Comparison of ENCODE assay signal across 1 cellular context in genomic region chr16:630815-631405, GRCh38.
TF ChIP-seq lines count a peak whose summit lies in the region.

A gene with protein sequence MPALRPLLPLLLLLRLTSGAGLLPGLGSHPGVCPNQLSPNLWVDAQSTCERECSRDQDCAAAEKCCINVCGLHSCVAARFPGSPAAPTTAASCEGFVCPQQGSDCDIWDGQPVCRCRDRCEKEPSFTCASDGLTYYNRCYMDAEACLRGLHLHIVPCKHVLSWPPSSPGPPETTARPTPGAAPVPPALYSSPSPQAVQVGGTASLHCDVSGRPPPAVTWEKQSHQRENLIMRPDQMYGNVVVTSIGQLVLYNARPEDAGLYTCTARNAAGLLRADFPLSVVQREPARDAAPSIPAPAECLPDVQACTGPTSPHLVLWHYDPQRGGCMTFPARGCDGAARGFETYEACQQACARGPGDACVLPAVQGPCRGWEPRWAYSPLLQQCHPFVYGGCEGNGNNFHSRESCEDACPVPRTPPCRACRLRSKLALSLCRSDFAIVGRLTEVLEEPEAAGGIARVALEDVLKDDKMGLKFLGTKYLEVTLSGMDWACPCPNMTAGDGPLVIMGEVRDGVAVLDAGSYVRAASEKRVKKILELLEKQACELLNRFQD (plus strand): TSS chr16:630985. CDS start chr16:631254, 269 bp downstream.

TF ChIP-seq in HepG2, 621 proteins besides CTCF, POLR2A, EP300 and RAD21 (continued from another document and continues in another):
- TF ChIP-seq KDM4B (CRISPR knock-in tag; IDR thresholded peaks at IDR 0.05) = no peak
- no peak for TF ChIP-seq ZNF143 (CRISPR knock-in tag; IDR thresholded peaks at IDR 0.05)
- peak in 1 of 2 experiments; percentile 77; a peak in 2 of 4 replicates for TF ChIP-seq KLF16 (CRISPR knock-in tag; IDR thresholded peaks at IDR 0.05)
- peak; percentile 35; the same call in 1 of the 2 replicates for TF ChIP-seq ZNF292 (CRISPR knock-in tag; IDR thresholded peaks at IDR 0.05; ENCODE audit: borderline replicate concordance, low read depth)
- no peak for TF ChIP-seq SOX6 (IDR thresholded peaks at IDR 0.05)
- 0 out of 2 replicates have a peak, but pooled peaks have one; percentile 9 for TF ChIP-seq SOX6 (CRISPR knock-in tag; IDR thresholded peaks at IDR 0.05)
- TF ChIP-seq PITX1 (CRISPR knock-in tag; IDR thresholded peaks at IDR 0.05) = peak; percentile 69
- TF ChIP-seq, protein P1, sequence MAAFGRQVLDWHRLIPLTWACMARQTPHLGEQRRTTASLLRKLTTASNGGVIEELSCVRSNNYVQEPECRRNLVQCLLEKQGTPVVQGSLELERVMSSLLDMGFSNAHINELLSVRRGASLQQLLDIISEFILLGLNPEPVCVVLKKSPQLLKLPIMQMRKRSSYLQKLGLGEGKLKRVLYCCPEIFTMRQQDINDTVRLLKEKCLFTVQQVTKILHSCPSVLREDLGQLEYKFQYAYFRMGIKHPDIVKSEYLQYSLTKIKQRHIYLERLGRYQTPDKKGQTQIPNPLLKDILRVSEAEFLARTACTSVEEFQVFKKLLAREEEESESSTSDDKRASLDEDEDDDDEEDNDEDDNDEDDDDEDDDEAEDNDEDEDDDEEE (CRISPR knock-in tag; IDR thresholded peaks at IDR 0.05) = no peak
- no peak for TF ChIP-seq NONO (IDR thresholded peaks at IDR 0.05)
- TF ChIP-seq NONO (CRISPR knock-in tag; conservative IDR thresholded peaks at IDR 0.05) = peak; percentile 47
- no peak for TF ChIP-seq NAIF1 (CRISPR knock-in tag; IDR thresholded peaks at IDR 0.05; ENCODE audit: borderline replicate concordance)
- TF ChIP-seq ZNF256 (CRISPR knock-in tag; conservative IDR thresholded peaks at IDR 0.05) = no peak
- no peak for TF ChIP-seq MBD4 (IDR thresholded peaks at IDR 0.05; ENCODE audit: borderline replicate concordance, low read length)
- no peak for TF ChIP-seq YEATS2 (CRISPR knock-in tag; IDR thresholded peaks at IDR 0.05; ENCODE audit: borderline replicate concordance)
- peak; percentile 73; the same call in 1 of the 2 replicates for TF ChIP-seq YEATS4 (CRISPR knock-in tag; IDR thresholded peaks at IDR 0.05; ENCODE audit: borderline replicate concordance)
- no peak for TF ChIP-seq BRCA1 (CRISPR knock-in tag; IDR thresholded peaks at IDR 0.05)
- no peak for TF ChIP-seq TBL1XR1 (IDR thresholded peaks at IDR 0.05; ENCODE audit: borderline replicate concordance, low read length, partially characterized antibody)
- 0 out of 2 replicates have a peak, but pooled peaks have one; percentile 64 for TF ChIP-seq KLF9 (CRISPR knock-in tag; IDR thresholded peaks at IDR 0.05; ENCODE audit: low read depth)
- TF ChIP-seq ZSCAN21 (CRISPR knock-in tag; IDR thresholded peaks at IDR 0.05; ENCODE audit: borderline replicate concordance) = 0 out of 2 replicates have a peak, but pooled peaks have one; percentile 7
- 0 out of 2 replicates have a peak, but pooled peaks have one; percentile 66 for TF ChIP-seq ZNF383 (CRISPR knock-in tag; IDR thresholded peaks at IDR 0.05; ENCODE audit: borderline replicate concordance)
- peak; percentile 81 for TF ChIP-seq ZNF746 (CRISPR knock-in tag; IDR thresholded peaks at IDR 0.05)
- peak; percentile 72; the same call in 1 of the 2 replicates for TF ChIP-seq ZNF747 (CRISPR knock-in tag; IDR thresholded peaks at IDR 0.05; ENCODE audit: borderline replicate concordance)
- TF ChIP-seq ZBTB46 (CRISPR knock-in tag; IDR thresholded peaks at IDR 0.05; ENCODE audit: borderline replicate concordance) = peak; percentile 83; the same call in 1 of the 2 replicates
- no peak for TF ChIP-seq BRF2 (CRISPR knock-in tag; IDR thresholded peaks at IDR 0.05)
- no peak for TF ChIP-seq ZNF44 (CRISPR knock-in tag; IDR thresholded peaks at IDR 0.05)
- peak; percentile 79 for TF ChIP-seq ZFX (CRISPR knock-in tag; IDR thresholded peaks at IDR 0.05; ENCODE audit: low read depth)
- TF ChIP-seq LCORL (IDR thresholded peaks at IDR 0.05) = no peak
- TF ChIP-seq LCORL (CRISPR knock-in tag; IDR thresholded peaks at IDR 0.05) = peak; percentile 72
- peak; percentile 55; the same call in 1 of the 2 replicates for TF ChIP-seq NR2C2 (CRISPR knock-in tag; IDR thresholded peaks at IDR 0.05; ENCODE audit: borderline replicate concordance)
- no peak for TF ChIP-seq KDM6A (CRISPR knock-in tag; IDR thresholded peaks at IDR 0.05; ENCODE audit: low read depth)
- TF ChIP-seq ATF7-NPFF (CRISPR knock-in tag; IDR thresholded peaks at IDR 0.05; ENCODE audit: low read depth) = peak; percentile 24; the same call in 1 of the 2 replicates
- TF ChIP-seq, protein P2, sequence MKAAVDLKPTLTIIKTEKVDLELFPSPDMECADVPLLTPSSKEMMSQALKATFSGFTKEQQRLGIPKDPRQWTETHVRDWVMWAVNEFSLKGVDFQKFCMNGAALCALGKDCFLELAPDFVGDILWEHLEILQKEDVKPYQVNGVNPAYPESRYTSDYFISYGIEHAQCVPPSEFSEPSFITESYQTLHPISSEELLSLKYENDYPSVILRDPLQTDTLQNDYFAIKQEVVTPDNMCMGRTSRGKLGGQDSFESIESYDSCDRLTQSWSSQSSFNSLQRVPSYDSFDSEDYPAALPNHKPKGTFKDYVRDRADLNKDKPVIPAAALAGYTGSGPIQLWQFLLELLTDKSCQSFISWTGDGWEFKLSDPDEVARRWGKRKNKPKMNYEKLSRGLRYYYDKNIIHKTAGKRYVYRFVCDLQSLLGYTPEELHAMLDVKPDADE (CRISPR knock-in tag; IDR thresholded peaks at IDR 0.05) = no peak
- peak; percentile 34 for TF ChIP-seq ZNF350 (CRISPR knock-in tag; IDR thresholded peaks at IDR 0.05; ENCODE audit: borderline replicate concordance, low read depth)
- 0 out of 2 replicates have a peak, but pooled peaks have one; percentile 8 for TF ChIP-seq GFI1 (CRISPR knock-in tag; IDR thresholded peaks at IDR 0.05; ENCODE audit: borderline replicate concordance)
- no peak for TF ChIP-seq ZZZ3 (CRISPR knock-in tag; IDR thresholded peaks at IDR 0.05; ENCODE audit: borderline replicate concordance)
- peak; percentile 50 for TF ChIP-seq NR2F6 (IDR thresholded peaks at IDR 0.05)
- TF ChIP-seq NR2F6 (CRISPR knock-in tag; IDR thresholded peaks at IDR 0.05) = peak; percentile 11
- peak; percentile 57 for TF ChIP-seq TBX2 (CRISPR knock-in tag; IDR thresholded peaks at IDR 0.05; ENCODE audit: borderline replicate concordance)
- TF ChIP-seq, protein P3, sequence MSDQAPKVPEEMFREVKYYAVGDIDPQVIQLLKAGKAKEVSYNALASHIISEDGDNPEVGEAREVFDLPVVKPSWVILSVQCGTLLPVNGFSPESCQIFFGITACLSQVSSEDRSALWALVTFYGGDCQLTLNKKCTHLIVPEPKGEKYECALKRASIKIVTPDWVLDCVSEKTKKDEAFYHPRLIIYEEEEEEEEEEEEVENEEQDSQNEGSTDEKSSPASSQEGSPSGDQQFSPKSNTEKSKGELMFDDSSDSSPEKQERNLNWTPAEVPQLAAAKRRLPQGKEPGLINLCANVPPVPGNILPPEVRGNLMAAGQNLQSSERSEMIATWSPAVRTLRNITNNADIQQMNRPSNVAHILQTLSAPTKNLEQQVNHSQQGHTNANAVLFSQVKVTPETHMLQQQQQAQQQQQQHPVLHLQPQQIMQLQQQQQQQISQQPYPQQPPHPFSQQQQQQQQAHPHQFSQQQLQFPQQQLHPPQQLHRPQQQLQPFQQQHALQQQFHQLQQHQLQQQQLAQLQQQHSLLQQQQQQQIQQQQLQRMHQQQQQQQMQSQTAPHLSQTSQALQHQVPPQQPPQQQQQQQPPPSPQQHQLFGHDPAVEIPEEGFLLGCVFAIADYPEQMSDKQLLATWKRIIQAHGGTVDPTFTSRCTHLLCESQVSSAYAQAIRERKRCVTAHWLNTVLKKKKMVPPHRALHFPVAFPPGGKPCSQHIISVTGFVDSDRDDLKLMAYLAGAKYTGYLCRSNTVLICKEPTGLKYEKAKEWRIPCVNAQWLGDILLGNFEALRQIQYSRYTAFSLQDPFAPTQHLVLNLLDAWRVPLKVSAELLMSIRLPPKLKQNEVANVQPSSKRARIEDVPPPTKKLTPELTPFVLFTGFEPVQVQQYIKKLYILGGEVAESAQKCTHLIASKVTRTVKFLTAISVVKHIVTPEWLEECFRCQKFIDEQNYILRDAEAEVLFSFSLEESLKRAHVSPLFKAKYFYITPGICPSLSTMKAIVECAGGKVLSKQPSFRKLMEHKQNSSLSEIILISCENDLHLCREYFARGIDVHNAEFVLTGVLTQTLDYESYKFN (CRISPR knock-in tag; conservative IDR thresholded peaks at IDR 0.05) = peak; percentile 87
- TF ChIP-seq, protein P4, sequence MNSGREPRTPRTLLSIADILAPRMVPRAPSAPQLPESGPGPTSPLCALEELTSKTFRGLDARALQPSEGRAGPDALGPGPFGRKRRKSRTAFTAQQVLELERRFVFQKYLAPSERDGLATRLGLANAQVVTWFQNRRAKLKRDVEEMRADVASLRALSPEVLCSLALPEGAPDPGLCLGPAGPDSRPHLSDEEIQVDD (CRISPR knock-in tag; IDR thresholded peaks at IDR 0.05; ENCODE audit: borderline replicate concordance) = 0 out of 2 replicates have a peak, but pooled peaks have one; percentile 7
- TF ChIP-seq ZFY (CRISPR knock-in tag; IDR thresholded peaks at IDR 0.05) = peak; percentile 36
- peak; percentile 46; the same call in 1 of the 2 replicates for TF ChIP-seq ZNF749 (CRISPR knock-in tag; IDR thresholded peaks at IDR 0.05; ENCODE audit: borderline replicate concordance)
- 0 out of 2 replicates have a peak, but pooled peaks have one; percentile 9 for TF ChIP-seq ZNF251 (CRISPR knock-in tag; IDR thresholded peaks at IDR 0.05)
- TF ChIP-seq THAP11 (CRISPR knock-in tag; IDR thresholded peaks at IDR 0.05) = peak; percentile 58
- no peak for TF ChIP-seq ZNF17 (CRISPR knock-in tag; IDR thresholded peaks at IDR 0.05)
- TF ChIP-seq, protein P5, sequence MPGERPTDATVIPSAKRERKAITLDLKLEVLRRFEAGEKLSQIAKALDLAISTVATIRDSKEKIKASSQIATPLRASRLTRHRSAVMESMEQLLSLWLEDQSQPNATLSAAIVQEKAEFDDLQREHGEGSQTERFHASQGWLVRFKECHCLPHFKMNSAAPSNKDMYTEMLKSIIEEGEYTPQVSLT (CRISPR knock-in tag; IDR thresholded peaks at IDR 0.05; ENCODE audit: borderline replicate concordance, low read depth) = no peak
- peak; percentile 46; the same call in 1 of the 2 replicates for TF ChIP-seq GABPB1 (CRISPR knock-in tag; IDR thresholded peaks at IDR 0.05)
- TF ChIP-seq, protein P6, sequence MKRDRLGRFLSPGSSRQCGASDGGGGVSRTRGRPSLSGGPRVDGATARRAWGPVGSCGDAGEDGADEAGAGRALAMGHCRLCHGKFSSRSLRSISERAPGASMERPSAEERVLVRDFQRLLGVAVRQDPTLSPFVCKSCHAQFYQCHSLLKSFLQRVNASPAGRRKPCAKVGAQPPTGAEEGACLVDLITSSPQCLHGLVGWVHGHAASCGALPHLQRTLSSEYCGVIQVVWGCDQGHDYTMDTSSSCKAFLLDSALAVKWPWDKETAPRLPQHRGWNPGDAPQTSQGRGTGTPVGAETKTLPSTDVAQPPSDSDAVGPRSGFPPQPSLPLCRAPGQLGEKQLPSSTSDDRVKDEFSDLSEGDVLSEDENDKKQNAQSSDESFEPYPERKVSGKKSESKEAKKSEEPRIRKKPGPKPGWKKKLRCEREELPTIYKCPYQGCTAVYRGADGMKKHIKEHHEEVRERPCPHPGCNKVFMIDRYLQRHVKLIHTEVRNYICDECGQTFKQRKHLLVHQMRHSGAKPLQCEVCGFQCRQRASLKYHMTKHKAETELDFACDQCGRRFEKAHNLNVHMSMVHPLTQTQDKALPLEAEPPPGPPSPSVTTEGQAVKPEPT (CRISPR knock-in tag; IDR thresholded peaks at IDR 0.05; ENCODE audit: low read depth) = peak; percentile 24; the same call in 1 of the 2 replicates
- peak; percentile 40; the same call in 1 of the 2 replicates for TF ChIP-seq ZNF891 (CRISPR knock-in tag; IDR thresholded peaks at IDR 0.05)
- TF ChIP-seq GLI4 (CRISPR knock-in tag; IDR thresholded peaks at IDR 0.05; ENCODE audit: borderline replicate concordance) = no peak
- no peak for TF ChIP-seq ZSCAN9 (CRISPR knock-in tag; IDR thresholded peaks at IDR 0.05; ENCODE audit: borderline replicate concordance)
- TF ChIP-seq WIZ (CRISPR knock-in tag; IDR thresholded peaks at IDR 0.05) = no peak
- no peak; the same call in 1 of the 2 replicates for TF ChIP-seq TAF1 (CRISPR knock-in tag; IDR thresholded peaks at IDR 0.05)
